ENCODE assay signal across 1 cellular context in the genomic region with DNA sequence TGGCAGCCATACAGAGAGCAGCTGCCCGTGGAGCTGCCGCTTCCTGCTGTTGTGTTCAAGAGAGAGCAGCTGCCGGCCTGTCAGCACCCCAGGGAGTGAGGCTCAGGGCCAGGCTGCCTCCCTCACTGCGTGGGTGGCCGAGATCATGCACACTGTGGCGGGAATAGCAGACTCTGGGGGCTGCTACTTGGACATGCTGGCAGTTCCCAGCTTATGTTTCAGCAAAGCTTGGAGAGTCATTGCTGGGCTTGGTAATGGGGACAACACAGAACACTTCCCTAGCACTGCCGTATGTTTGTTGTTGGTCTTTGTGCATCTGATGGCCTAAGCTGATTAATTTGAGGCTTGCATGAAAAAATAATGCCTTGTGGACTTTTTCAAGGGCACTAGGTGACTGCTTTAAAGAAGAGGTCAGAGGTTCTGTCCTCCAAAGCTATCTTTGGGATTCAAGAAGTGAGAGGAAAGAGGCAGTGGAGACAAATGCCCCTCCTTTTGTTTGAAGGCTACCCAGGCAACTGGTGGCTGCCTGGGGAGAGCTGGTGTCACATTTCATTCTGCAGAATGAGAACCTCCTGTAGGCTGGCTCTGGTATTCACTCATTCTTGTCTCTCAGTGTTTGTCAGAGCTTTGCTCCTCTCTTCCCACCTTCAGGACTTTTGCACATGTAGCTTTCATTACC.
TF ChIP-seq lines count a peak whose summit lies in the region.

No MANE protein-coding gene starts in this region.

TF ChIP-seq in HCT116, 20 proteins besides CTCF, POLR2A, EP300 and RAD21 (continued from another document):
- TF ChIP-seq, protein P1, sequence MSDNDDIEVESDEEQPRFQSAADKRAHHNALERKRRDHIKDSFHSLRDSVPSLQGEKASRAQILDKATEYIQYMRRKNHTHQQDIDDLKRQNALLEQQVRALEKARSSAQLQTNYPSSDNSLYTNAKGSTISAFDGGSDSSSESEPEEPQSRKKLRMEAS (IDR thresholded peaks at IDR 0.05): no peak
- TF ChIP-seq YY1 (IDR thresholded peaks at IDR 0.05; ENCODE audit: extremely low read depth, insufficient replicate concordance, low read depth, low read length): no peak
- TF ChIP-seq, protein P2, sequence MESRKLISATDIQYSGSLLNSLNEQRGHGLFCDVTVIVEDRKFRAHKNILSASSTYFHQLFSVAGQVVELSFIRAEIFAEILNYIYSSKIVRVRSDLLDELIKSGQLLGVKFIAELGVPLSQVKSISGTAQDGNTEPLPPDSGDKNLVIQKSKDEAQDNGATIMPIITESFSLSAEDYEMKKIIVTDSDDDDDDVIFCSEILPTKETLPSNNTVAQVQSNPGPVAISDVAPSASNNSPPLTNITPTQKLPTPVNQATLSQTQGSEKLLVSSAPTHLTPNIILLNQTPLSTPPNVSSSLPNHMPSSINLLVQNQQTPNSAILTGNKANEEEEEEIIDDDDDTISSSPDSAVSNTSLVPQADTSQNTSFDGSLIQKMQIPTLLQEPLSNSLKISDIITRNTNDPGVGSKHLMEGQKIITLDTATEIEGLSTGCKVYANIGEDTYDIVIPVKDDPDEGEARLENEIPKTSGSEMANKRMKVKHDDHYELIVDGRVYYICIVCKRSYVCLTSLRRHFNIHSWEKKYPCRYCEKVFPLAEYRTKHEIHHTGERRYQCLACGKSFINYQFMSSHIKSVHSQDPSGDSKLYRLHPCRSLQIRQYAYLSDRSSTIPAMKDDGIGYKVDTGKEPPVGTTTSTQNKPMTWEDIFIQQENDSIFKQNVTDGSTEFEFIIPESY (IDR thresholded peaks at IDR 0.05; ENCODE audit: extremely low read depth, insufficient replicate concordance, low read length): no peak
- no peak for TF ChIP-seq JUND (IDR thresholded peaks at IDR 0.05)
- no peak for TF ChIP-seq CBX3 (IDR thresholded peaks at IDR 0.05; ENCODE audit: low read depth)
- TF ChIP-seq EZH2phosphoT487 (IDR thresholded peaks at IDR 0.05; ENCODE audit: borderline replicate concordance): no peak
- no peak for TF ChIP-seq EGR1 (IDR thresholded peaks at IDR 0.05; ENCODE audit: low read depth)
- TF ChIP-seq SP1 (IDR thresholded peaks at IDR 0.05; ENCODE audit: low read depth): no peak
TF ChIP-seq in HCT116: peak in this region for 0.
